20 cellular contexts compared by ENCODE assay signal in genomic region chr3:155202626-155203025, GRCh38.
DNase-seq lines count a peak whose midpoint lies in the region; ATAC-seq and TF ChIP-seq lines count a peak whose summit lies in the region.
"Had no signal": no experiment of that assay in that cellular context is flagged by ENCODE, and none has a peak within 500 bp of the region (broad histone marks: within the 10 kb centered on the region; RNA-seq: fewer than 3 reads in every experiment).

No MANE protein-coding gene starts in this region.

- no peaks in the 10 kb centered on the region for H3K36me3 Mint-ChIP-seq in nephron (ENCODE audit: low read depth)
- H3K36me3 Mint-ChIP-seq in neural progenitor cell, result no peaks in the 10 kb centered on the region
- H3K36me3 Mint-ChIP-seq: brain; CD4-positive, CD25-positive, alpha-beta regulatory T cell had no signal

- no peaks in the 10 kb centered on the region for H3K4me1 ChIP-seq in neural progenitor cell

- H3K27me3 Mint-ChIP-seq in nephron (ENCODE audit: low read depth), result peaks cover 35% of the 10 kb centered on the region
- H3K27me3 Mint-ChIP-seq in neural progenitor cell (ENCODE audit: insufficient read depth, low read depth), result peaks cover 3% of the 10 kb centered on the region
- H3K27me3 Mint-ChIP-seq: activated CD4-positive, alpha-beta T cell treated with anti-CD3 and anti-CD28 coated beads, Interleukin-2, amount 10 ng/mL, durations not matched to agents 7 days and 5 days; CD4-positive, CD25-positive, alpha-beta regulatory T cell had no signal

- H3F3A ChIP-seq in neural progenitor cell (ENCODE audit: low read depth), result no peaks in the 10 kb centered on the region

- ATAC-seq in esophagus mucosa, result no peak
- ATAC-seq: left cardiac atrium, mucosa of descending colon had no signal

- peak overlapping the region in 2 of 3 experiments; percentile 14 to 22 for H3K27ac Mint-ChIP-seq in nephron
- no peak overlapping the region for H3K27ac Mint-ChIP-seq in neural progenitor cell
- H3K27ac Mint-ChIP-seq: activated CD4-positive, alpha-beta T cell treated with anti-CD3 and anti-CD28 coated beads, Interleukin-2, amount 10 ng/mL, durations not matched to agents 7 days and 5 days; brain; CD4-positive, CD25-positive, alpha-beta regulatory T cell had no signal

- H3K4me1 Mint-ChIP-seq in nephron, result no peaks in the 10 kb centered on the region
- H3K4me1 Mint-ChIP-seq in neural progenitor cell, result no peaks in the 10 kb centered on the region
- H3K4me1 Mint-ChIP-seq: activated CD4-positive, alpha-beta T cell treated with anti-CD3 and anti-CD28 coated beads, Interleukin-2, amount 10 ng/mL, durations not matched to agents 7 days and 5 days; CD4-positive, CD25-positive, alpha-beta regulatory T cell had no signal

- no peaks in the 10 kb centered on the region for H3K36me3 ChIP-seq in neural progenitor cell
- H3K36me3 ChIP-seq: ovary had no signal

- no peaks in the 10 kb centered on the region for H3K9me3 ChIP-seq in neural progenitor cell (ENCODE audit: low read depth)
- H3K9me3 ChIP-seq: mucosa of descending colon, ovary, SK-N-SH had no signal

- no peak overlapping the region for H2AFZ ChIP-seq in neural progenitor cell (replicated peaks)

- H3K4me2 ChIP-seq in neural progenitor cell, result no peak overlapping the region
- H3K4me2 ChIP-seq: SK-N-SH had no signal

- H3K9me3 Mint-ChIP-seq in nephron (no peaks in the 10 kb centered on the region), neural progenitor cell (no peaks in the 10 kb centered on the region)
- H3K9me3 Mint-ChIP-seq: activated CD4-positive, alpha-beta T cell treated with anti-CD3 and anti-CD28 coated beads, Interleukin-2, amount 10 ng/mL, durations not matched to agents 7 days and 5 days; brain had no signal

- H3K79me2 ChIP-seq in neural progenitor cell (ENCODE audit: low read depth), result no peaks in the 10 kb centered on the region

- no peak overlapping the region for H3K9ac ChIP-seq in neural progenitor cell
- H3K9ac ChIP-seq: SK-N-SH had no signal

- no peak overlapping the region for H3K4me3 ChIP-seq in astrocyte of the spinal cord (ENCODE audit: low read depth, low read length)
- H3K4me3 ChIP-seq in neural progenitor cell, result no peak overlapping the region
- H3K4me3 ChIP-seq: mucosa of descending colon, ovary, skin epidermis had no signal

- DNase-seq in EH (ENCODE audit: low read depth) (peak; percentile 54), KBM-7 (peak; percentile 38), astrocyte of the spinal cord (ENCODE audit: low read depth, low spot score) (peak; percentile 41), neural progenitor cell (ENCODE audit: low spot score) (no peak)
- DNase-seq in activated effector memory CD4-positive, alpha-beta T cell treated with anti-CD3 and anti-CD28 coated beads, Interleukin-2, amount 50 U/mL, for 16 hours, result no peak
- DNase-seq: activated CD4-positive, alpha-beta T cell treated with anti-CD3 and anti-CD28 coated beads, Interleukin-2, amount 10 ng/mL, durations not matched to agents 7 days and 5 days; activated naive CD4-positive, alpha-beta T cell treated with anti-CD3 and anti-CD28 coated beads, Interleukin-2, amount 50 U/mL, for 16 hours; CD4-positive, CD25-positive, alpha-beta regulatory T cell; dermis blood vessel endothelial cell; DMS79 treated with DMSO at 0.1 percent for 48 hours; left cardiac atrium; mucosa of descending colon; NCI-H2029; NCI-H526 treated with DMSO at 0.1 percent for 48 hours; ovary; SK-N-SH had no signal

- H4K20me1 ChIP-seq in neural progenitor cell (ENCODE audit: low read depth), result no peaks in the 10 kb centered on the region

- H3K27me3 ChIP-seq in neural progenitor cell, result no peaks in the 10 kb centered on the region
- H3K27me3 ChIP-seq: ovary had no signal

- in situ Hi-C loops in KBM-7 (cut with MboI; ENCODE audit: low pct_unique_long_range_greater_than_20kb, low sequenced_read_pairs), result no loop called here
- in situ Hi-C loops in astrocyte of the spinal cord (cut with HindIII; ENCODE audit: low sequenced_read_pairs), result no loop called here

- H3K4me3 Mint-ChIP-seq in nephron (no peak overlapping the region), neural progenitor cell (no peak overlapping the region)
- H3K4me3 Mint-ChIP-seq: activated CD4-positive, alpha-beta T cell treated with anti-CD3 and anti-CD28 coated beads, Interleukin-2, amount 10 ng/mL, durations not matched to agents 7 days and 5 days; brain; CD4-positive, CD25-positive, alpha-beta regulatory T cell had no signal

- TF ChIP-seq CTCF in astrocyte of the spinal cord (IDR thresholded peaks at IDR 0.05; ENCODE audit: low read depth, low read length) (no peak), nephron (IDR thresholded peaks at IDR 0.05; ENCODE audit: unreplicated experiment in 3 of 3) (no peak), neural progenitor cell (IDR thresholded peaks at IDR 0.05) (no peak)

- H3K27ac ChIP-seq in neural progenitor cell, result no peak overlapping the region
- H3K27ac ChIP-seq: ovary, skin epidermis had no signal

Comparison
In these comparisons a context has a peak if more than half of its experiments do, and no peak if none do; other contexts are left out.
1. DNase-seq: peak in EH (single experiment), KBM-7 (single experiment) and astrocyte of the spinal cord (single experiment); none in neural progenitor cell (single experiment) and activated effector memory CD4-positive, alpha-beta T cell treated with anti-CD3 and anti-CD28 coated beads, Interleukin-2, amount 50 U/mL, for 16 hours (single experiment).